ENCODE assay signal across 8 cellular contexts in the genomic region with DNA sequence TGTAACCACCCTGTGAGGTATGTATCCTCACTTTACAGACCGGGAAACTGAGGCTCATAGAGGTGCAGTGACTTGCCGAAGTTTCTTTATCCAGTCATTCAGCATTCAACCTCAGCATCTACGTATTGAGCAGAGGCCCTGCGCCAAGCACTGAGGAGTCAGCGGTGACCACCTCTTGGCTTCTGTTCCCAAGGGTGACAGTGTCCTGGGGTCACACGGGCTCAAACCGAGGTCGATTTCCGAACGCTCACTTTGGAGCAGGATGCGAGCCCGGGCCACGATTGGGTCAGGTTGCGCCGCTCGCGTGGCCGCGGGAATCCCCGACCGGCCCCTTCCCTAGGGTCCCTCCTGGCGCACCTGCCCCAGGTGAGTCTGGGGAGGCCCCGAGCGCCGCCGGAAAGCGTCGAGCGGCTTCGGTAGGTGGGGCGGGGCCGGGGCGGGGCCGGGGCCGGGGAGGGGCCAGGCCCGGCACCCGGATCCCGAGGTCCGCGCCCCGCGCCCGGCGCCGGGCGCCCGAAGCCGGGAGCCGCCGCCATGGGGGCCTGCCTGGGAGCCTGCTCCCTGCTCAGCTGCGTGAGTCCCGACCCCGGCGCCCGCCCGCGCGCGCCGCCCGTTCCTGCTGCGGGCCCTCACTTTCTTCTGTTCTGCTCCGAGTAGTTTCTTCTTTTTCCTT. TPM values are rescaled to one million over a fixed set of nuclear protein-coding genes. Genes with fewer than 3 reads are reported as not detected.
A peak's percentile ranks its signal among the peaks of the same experiment; 100 is the strongest.
DNase-seq lines count a peak whose midpoint lies in the region; ATAC-seq and TF ChIP-seq lines count a peak whose summit lies in the region.

Gene SERINC2 (plus strand): TSS at position 482 of the 673 bp plus-strand sequence. CDS start 53 bp downstream, at position 535.

- CTCF ChIA-PET in MCF 10A (lab: Yijun Ruan, JAX): interaction anchor here (0.6 to 6.3 kb wide), 3 partner anchors 9 to 18 kb away, joined by 3 to 48 read pairs (median 28); no protein-coding TSS in a partner anchor

- no TSS peak for BruUV-seq in MCF 10A (replicated peaks; lab: Mats Ljungman, UMichigan)

- TF ChIP-seq CTCF in MCF 10A (IDR thresholded peaks at IDR 0.05; ENCODE audit: unreplicated experiment) (no peak), kidney epithelial cell (IDR thresholded peaks at IDR 0.05; ENCODE audit: insufficient read depth, low read length, poor library complexity, severe bottlenecking) (no peak)

- H3K4me3 ChIP-seq in kidney epithelial cell (ENCODE audit: low read depth, low read length): peak within 1 kb of the TSS; percentile 80

- peak within 1 kb of the TSS; percentile 85 for H3K27ac Mint-ChIP-seq in MCF 10A (ENCODE audit: low read depth, unreplicated experiment)
- H3K27ac Mint-ChIP-seq in stimulated activated naive CD8-positive, alpha-beta T cell treated with anti-CD3 and anti-CD28 coated beads, Interleukin-15, Interleukin-2, amounts not matched to agents 100 ng/mL and 50 ng/mL, for 24 hours: no peak within 1 kb of the TSS

- H3K36me3 Mint-ChIP-seq in MCF 10A (ENCODE audit: insufficient read depth, unreplicated experiment): peaks cover 6% of the 10 kb centered on the region
- no peaks in the 10 kb centered on the region for H3K36me3 Mint-ChIP-seq in stimulated activated naive CD8-positive, alpha-beta T cell treated with anti-CD3 and anti-CD28 coated beads, Interleukin-15, Interleukin-2, amounts not matched to agents 100 ng/mL and 50 ng/mL, for 24 hours (ENCODE audit: low read depth)

- peak within 1 kb of the TSS; percentile 97 for H3K4me3 Mint-ChIP-seq in MCF 10A (ENCODE audit: unreplicated experiment)
- H3K4me3 Mint-ChIP-seq in stimulated activated naive CD8-positive, alpha-beta T cell treated with anti-CD3 and anti-CD28 coated beads, Interleukin-15, Interleukin-2, amounts not matched to agents 100 ng/mL and 50 ng/mL, for 24 hours: peak within 1 kb of the TSS; percentile 86

- no peaks in the 10 kb centered on the region for H3K27me3 Mint-ChIP-seq in MCF 10A (ENCODE audit: insufficient read depth, unreplicated experiment)
- peaks cover 64% of the 10 kb centered on the region for H3K27me3 Mint-ChIP-seq in stimulated activated naive CD8-positive, alpha-beta T cell treated with anti-CD3 and anti-CD28 coated beads, Interleukin-15, Interleukin-2, amounts not matched to agents 100 ng/mL and 50 ng/mL, for 24 hours

- no peaks in the 10 kb centered on the region for H3K36me3 ChIP-seq in kidney epithelial cell (ENCODE audit: control insufficient read depth, insufficient read depth, low read length)

- ATAC-seq in GM18511 (IDR thresholded peaks at IDR 0.05; ENCODE audit: unreplicated experiment) (peak; percentile 50), HG02981 (IDR thresholded peaks at IDR 0.05; ENCODE audit: unreplicated experiment) (no peak), HG03457 (IDR thresholded peaks at IDR 0.05; ENCODE audit: unreplicated experiment) (no peak)

- DNase-seq in AG20443 (ENCODE audit: low spot score): peak; percentile 83
- DNase-seq in NCI-H345 (lab: John Stamatoyannopoulos, UW): peak; percentile 73
- peak; percentile 57 for DNase-seq in MCF 10A (ENCODE audit: unreplicated experiment)
- no peak for DNase-seq in kidney epithelial cell (ENCODE audit: low read depth)

- H3K9me3 Mint-ChIP-seq in MCF 10A (ENCODE audit: unreplicated experiment): no peaks in the 10 kb centered on the region
- H3K9me3 Mint-ChIP-seq in stimulated activated naive CD8-positive, alpha-beta T cell treated with anti-CD3 and anti-CD28 coated beads, Interleukin-15, Interleukin-2, amounts not matched to agents 100 ng/mL and 50 ng/mL, for 24 hours: no peaks in the 10 kb centered on the region

- POLR2A ChIA-PET in MCF 10A (lab: Yijun Ruan, JAX): interaction anchor here (0.7 to 2.8 kb wide), 5 partner anchors 10 to 1112 kb away, joined by 3 to 11 read pairs (median 4); no protein-coding TSS in a partner anchor

- intact Hi-C loops in MCF 10A (cut with micrococcal nuclease): loop anchor here (1.0 kb wide), 1 partner anchor 9 kb away; no protein-coding TSS in a partner anchor

- H3K27me3 ChIP-seq in kidney epithelial cell (ENCODE audit: control insufficient read depth, insufficient read depth, low read length): no peaks in the 10 kb centered on the region

- H3K4me1 Mint-ChIP-seq in MCF 10A (ENCODE audit: insufficient read depth, unreplicated experiment): peaks cover 39% of the 10 kb centered on the region
- H3K4me1 Mint-ChIP-seq in stimulated activated naive CD8-positive, alpha-beta T cell treated with anti-CD3 and anti-CD28 coated beads, Interleukin-15, Interleukin-2, amounts not matched to agents 100 ng/mL and 50 ng/mL, for 24 hours (ENCODE audit: low read depth): peaks cover 11% of the 10 kb centered on the region

RNA-seq across cellular contexts. Expression of gene SERINC2, which starts in this region (rescaled TPM):
- 117 and 140 TPM in 2 replicates for total RNA-seq in MCF 10A (2022)
- 105 and 131 TPM in 2 replicates for total RNA-seq in kidney epithelial cell
